ENCODE assay signal across 10 cellular contexts in genomic region chr12:15151141-15152091, GRCh38.
DNase-seq lines count a peak whose midpoint lies in the region; ATAC-seq and FAIRE-seq lines count a peak whose summit lies in the region.
"Had no signal": no experiment of that assay in that cellular context is flagged by ENCODE, and none has a peak within 500 bp of the region (broad histone marks: within the 10 kb centered on the region; RNA-seq: fewer than 3 reads in every experiment).

No MANE protein-coding gene starts in this region.

- H3K4me1 ChIP-seq in small intestine (ENCODE audit: control insufficient read depth in 2 of 2, insufficient read depth in 1 of 2, low read depth in 1 of 2, low read length in 1 of 2): no peaks in the 10 kb centered on the region
- H3K4me1 ChIP-seq: BLaER1 had no signal

- 57 to 64% (median 58%) methylated on average over 5 of the region's 5 CpGs for WGBS in small intestine, 3 donors

- ATAC-seq in GM18517 (IDR thresholded peaks at IDR 0.05; ENCODE audit: unreplicated experiment): no peak

- H3K4me3 ChIP-seq in small intestine (ENCODE audit: low read depth in 1 of 2, low read length in 2 of 2): no peak overlapping the region
- H3K4me3 ChIP-seq: BLaER1 had no signal

- FAIRE-seq in small intestine (lab: Jason Lieb, UNC): no peak

- H3K27ac ChIP-seq in small intestine (ENCODE audit: low read depth in 1 of 2, low read length in 1 of 2): peak overlapping the region in 1 of 2 donors; percentile 50
- H3K27ac ChIP-seq: BLaER1 had no signal

- no peaks in the 10 kb centered on the region for H3K36me3 ChIP-seq in small intestine (ENCODE audit: control insufficient read depth in 2 of 2, insufficient read depth in 2 of 2, low read length in 2 of 2)
- H3K36me3 ChIP-seq: BLaER1 had no signal

- DNase-seq in DMS79 treated with DMSO at 0.1 percent for 48 hours (lab: John Stamatoyannopoulos, UW) (peak; percentile 4), DMS79 (lab: John Stamatoyannopoulos, UW) (no peak), RKO (ENCODE audit: low spot score) (peak; percentile 28), glomerular visceral epithelial cell (ENCODE audit: extremely low spot score) (peak; percentile 37), small intestine (peak; percentile 23)
- no peak for DNase-seq in activated CD4-positive, alpha-beta T cell treated with anti-CD3 and anti-CD28 coated beads for 1 hour
- DNase-seq in activated CD4-positive, alpha-beta T cell treated with anti-CD3 and anti-CD28 coated beads, Interleukin-2, amount 50 U/mL, for 4 hours: no peak
- DNase-seq: naive B cell had no signal

- H3K9me3 ChIP-seq in small intestine (ENCODE audit: control insufficient read depth, low read depth): no peaks in the 10 kb centered on the region
- H3K9me3 ChIP-seq: BLaER1 had no signal

- no peaks in the 10 kb centered on the region for H3K27me3 ChIP-seq in small intestine (ENCODE audit: control insufficient read depth in 2 of 2, insufficient read depth in 2 of 2, low read length in 2 of 2)
- H3K27me3 ChIP-seq: BLaER1 had no signal

Comparison
In these comparisons a context has a peak if more than half of its experiments do, and no peak if none do; other contexts are left out.
1. DNase-seq: peak in DMS79 treated with DMSO at 0.1 percent for 48 hours (single experiment), RKO (single experiment), glomerular visceral epithelial cell (single experiment) and small intestine (single experiment); none in DMS79 (single experiment), activated CD4-positive, alpha-beta T cell treated with anti-CD3 and anti-CD28 coated beads for 1 hour (single experiment) and activated CD4-positive, alpha-beta T cell treated with anti-CD3 and anti-CD28 coated beads, Interleukin-2, amount 50 U/mL, for 4 hours (0 of 2).